In the genomic region with DNA sequence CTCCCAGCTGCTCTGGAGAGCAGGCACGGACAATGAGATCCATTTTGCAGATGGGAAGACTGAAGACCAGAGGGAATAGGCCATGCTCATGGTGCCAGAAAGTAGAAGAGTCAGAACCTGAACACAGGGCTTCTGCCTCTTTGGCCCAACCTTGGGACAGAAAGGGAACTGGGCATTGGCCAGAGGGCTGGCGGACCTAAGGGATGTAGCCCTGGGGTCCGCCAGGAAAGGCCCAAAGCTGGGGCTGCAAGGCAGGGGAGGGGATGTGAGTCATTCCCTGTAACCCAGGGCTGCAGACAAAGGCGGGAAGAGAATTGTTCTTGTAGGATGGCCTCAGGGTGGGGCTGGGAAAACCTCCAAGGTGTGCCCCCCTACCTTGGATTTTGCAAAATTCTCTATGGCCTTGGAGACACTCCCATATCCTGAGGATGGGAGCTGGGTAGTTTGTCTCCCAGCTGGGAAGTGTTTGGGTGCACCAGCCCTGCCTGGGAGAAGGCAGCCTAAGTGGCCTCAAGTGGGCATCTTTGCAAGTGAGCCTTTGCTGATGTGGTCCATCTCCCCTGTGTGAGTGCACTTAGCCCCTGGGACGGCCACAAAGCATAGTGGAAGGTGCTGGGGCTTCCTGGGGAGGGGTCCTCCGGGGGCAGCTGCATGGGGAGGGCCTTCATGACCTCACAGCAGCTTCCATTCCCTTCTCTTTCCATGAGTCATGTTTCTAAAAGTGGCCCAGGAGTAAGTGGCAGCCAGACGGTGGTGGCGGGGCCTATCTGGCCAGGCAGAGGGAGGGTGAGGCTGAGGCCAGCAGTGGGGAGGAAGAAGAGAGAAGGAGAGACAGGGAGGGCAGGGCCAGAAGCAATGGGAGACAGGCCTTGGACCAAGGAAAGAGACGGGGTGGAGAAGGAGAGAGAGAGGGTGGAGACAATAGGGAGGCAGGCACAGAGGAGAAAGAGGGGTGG, we compare ENCODE assay signal across 10 cellular contexts.
DNase-seq lines count a peak whose midpoint lies in the region; ATAC-seq and TF ChIP-seq lines count a peak whose summit lies in the region.
"Had no signal": no experiment of that assay in that cellular context is flagged by ENCODE, and none has a peak within 500 bp of the region (broad histone marks: within the 10 kb centered on the region; RNA-seq: fewer than 3 reads in every experiment).

No MANE protein-coding gene starts in this region.

- no peaks in the 10 kb centered on the region for H3K36me3 Mint-ChIP-seq in nephron progenitor cell (ENCODE audit: low read depth)

- peak; percentile 81 for DNase-seq in AG20443 (ENCODE audit: low spot score)
- DNase-seq in NT2/D1 (ENCODE audit: low read depth, low spot score), result no peak
- DNase-seq in fibroblast of mammary gland (ENCODE audit: low read depth), result peak; percentile 23
- DNase-seq in nephron progenitor cell, result peak; percentile 0
- no peak for DNase-seq in iPS-NIHi7 (ENCODE audit: extremely low spot score)
- DNase-seq in NCI-H2029 (lab: John Stamatoyannopoulos, UW), result no peak
- DNase-seq in inferior parietal cortex (ENCODE audit: extremely low spot score), result no peak
- DNase-seq: effector CD4-positive, alpha-beta T cell had no signal

- H3K27me3 Mint-ChIP-seq in nephron progenitor cell (ENCODE audit: low read depth, poor library complexity), result no peaks in the 10 kb centered on the region

- no peaks in the 10 kb centered on the region for H3K27me3 ChIP-seq in NT2/D1 (ENCODE audit: insufficient read depth, insufficient read length)

- TF ChIP-seq CTCF in fibroblast of mammary gland (conservative IDR thresholded peaks at IDR 0.05; ENCODE audit: control insufficient read depth, insufficient read depth, low read depth, low read length), result no peak
- no peak for TF ChIP-seq CTCF in nephron progenitor cell (IDR thresholded peaks at IDR 0.05)

- peaks cover 19% of the 10 kb centered on the region for H3K4me1 ChIP-seq in NT2/D1 (ENCODE audit: insufficient read depth, insufficient read length)
- H3K4me1 ChIP-seq: parathyroid adenoma had no signal

- peak overlapping the region; percentile 26 for H3K9ac ChIP-seq in NT2/D1 (ENCODE audit: insufficient read length, low read depth)
- H3K9ac ChIP-seq: parathyroid adenoma had no signal

- H3K4me3 ChIP-seq in NT2/D1 (ENCODE audit: insufficient read length, low read depth) (no peak overlapping the region), fibroblast of mammary gland (ENCODE audit: control insufficient read depth, low read depth, low read length) (no peak overlapping the region)

- no peaks in the 10 kb centered on the region for H3K9me3 ChIP-seq in NT2/D1 (ENCODE audit: insufficient read depth, low read length)

- peaks cover 33% of the 10 kb centered on the region for H3K4me1 Mint-ChIP-seq in nephron progenitor cell

- ATAC-seq in GM18520 (IDR thresholded peaks at IDR 0.05; ENCODE audit: unreplicated experiment), result no peak

- peak overlapping the region; percentile 72 for H3K27ac Mint-ChIP-seq in nephron progenitor cell

- no peaks in the 10 kb centered on the region for H3K9me3 Mint-ChIP-seq in nephron progenitor cell

- H3K4me3 Mint-ChIP-seq in nephron progenitor cell, result no peak overlapping the region

- no peaks in the 10 kb centered on the region for H3K36me3 ChIP-seq in NT2/D1 (ENCODE audit: insufficient read depth, insufficient read length, low read length)

Comparison
In these comparisons a context has a peak if more than half of its experiments do, and no peak if none do; other contexts are left out.
1. DNase-seq: peak in AG20443 (single experiment), fibroblast of mammary gland (single experiment) and nephron progenitor cell (single experiment); none in NT2/D1 (single experiment), iPS-NIHi7 (single experiment), NCI-H2029 (single experiment) and inferior parietal cortex (single experiment).